20 cellular contexts compared by ENCODE assay signal in genomic region chr2:190726255-190726654, GRCh38.
DNase-seq lines count a peak whose midpoint lies in the region; ATAC-seq and TF ChIP-seq lines count a peak whose summit lies in the region.
"Had no signal": no experiment of that assay in that cellular context is flagged by ENCODE, and none has a peak within 500 bp of the region (broad histone marks: within the 10 kb centered on the region; RNA-seq: fewer than 3 reads in every experiment).

No MANE protein-coding gene starts in this region.

- TF ChIP-seq RAD21 in HCT116 (IDR thresholded peaks at IDR 0.05; ENCODE audit: low read depth): no peak

- H3K9me3 ChIP-seq in HCT116 (ENCODE audit: control insufficient read depth in 1 of 2, insufficient read depth in 1 of 2, low read depth in 1 of 2, low read length in 2 of 2) (no peaks in the 10 kb centered on the region), fibroblast of lung (ENCODE audit: control insufficient read depth, insufficient read depth, low read depth, low read length) (no peaks in the 10 kb centered on the region)
- H3K9me3 ChIP-seq: BLaER1 treated with 17β-estradiol and CSF1 and Interleukin-3, amounts not matched to agents 10 nM and 100 nM had no signal

- TF ChIP-seq POLR2A in HCT116 (IDR thresholded peaks at IDR 0.05; ENCODE audit: borderline replicate concordance, extremely low read depth, insufficient read depth, insufficient read length): no peak

- H3K36me3 ChIP-seq in HCT116 (ENCODE audit: control insufficient read depth in 1 of 2, insufficient read depth in 2 of 2, low read length in 2 of 2) (no peaks in the 10 kb centered on the region), fibroblast of lung (ENCODE audit: control insufficient read depth, insufficient read depth, low read length) (no peaks in the 10 kb centered on the region)
- H3K36me3 ChIP-seq: BLaER1 treated with 17β-estradiol and CSF1 and Interleukin-3, amounts not matched to agents 10 nM and 100 nM had no signal

- no peak overlapping the region for H3K27ac ChIP-seq in HCT116 (ENCODE audit: low read depth, low read length)
- H3K27ac ChIP-seq in fibroblast of lung (ENCODE audit: insufficient read depth, low read length): no peak overlapping the region
- H3K27ac ChIP-seq: BLaER1 treated with 17β-estradiol and CSF1 and Interleukin-3, amounts not matched to agents 10 nM and 100 nM had no signal

- no peaks in the 10 kb centered on the region for H3K36me3 Mint-ChIP-seq in activated CD4-positive, alpha-beta memory T cell treated with anti-CD3 and anti-CD28 coated beads, Interleukin-2, amount 10 ng/mL, durations not matched to agents 7 days and 5 days (ENCODE audit: low read depth)
- H3K36me3 Mint-ChIP-seq: CD8-positive, alpha-beta T cell had no signal

- H3K27me3 Mint-ChIP-seq in activated CD4-positive, alpha-beta memory T cell treated with anti-CD3 and anti-CD28 coated beads, Interleukin-2, amount 10 ng/mL, durations not matched to agents 7 days and 5 days: no peaks in the 10 kb centered on the region

- no peak overlapping the region for H3K27ac Mint-ChIP-seq in activated CD4-positive, alpha-beta memory T cell treated with anti-CD3 and anti-CD28 coated beads, Interleukin-2, amount 10 ng/mL, durations not matched to agents 7 days and 5 days
- H3K27ac Mint-ChIP-seq: B cell; CD8-positive, alpha-beta T cell had no signal

- POLR2A ChIA-PET in HCT116 (lab: Charles Lee): no interaction called here
- POLR2A ChIA-PET in activated CD4-positive, alpha-beta memory T cell treated with anti-CD3 and anti-CD28 coated beads, Interleukin-2, amount 10 ng/mL, durations not matched to agents 7 days and 5 days (lab: Charles Lee): no interaction called here

- H3K9ac ChIP-seq in HCT116 (ENCODE audit: low read length): no peak overlapping the region
- no peak overlapping the region for H3K9ac ChIP-seq in fibroblast of lung (ENCODE audit: insufficient read depth, low read length)
- H3K9ac ChIP-seq: BLaER1 treated with 17β-estradiol and CSF1 and Interleukin-3, amounts not matched to agents 10 nM and 100 nM had no signal

- H3K4me3 ChIP-seq in HCT116 (replicated peaks in 1 of 2; ENCODE audit: low read depth in 1 of 2, low read length in 2 of 2) (no peak overlapping the region), fibroblast of lung (replicated peaks in 1 of 4; ENCODE audit: control extremely low read depth in 1 of 4, insufficient read depth in 1 of 4, low read depth in 3 of 4, low read length in 4 of 4) (no peak overlapping the region)
- H3K4me3 ChIP-seq: BLaER1 treated with 17β-estradiol and CSF1 and Interleukin-3, amounts not matched to agents 10 nM and 100 nM had no signal

- H3K4me1 ChIP-seq in HCT116 (ENCODE audit: control insufficient read depth in 1 of 2, insufficient read depth in 2 of 2, low read length in 2 of 2) (peaks cover 0 to 11% of the 10 kb centered on the region in 2 experiments; a peak in 2 of 4 replicates), fibroblast of lung (ENCODE audit: control insufficient read depth, extremely low read depth, insufficient read depth, low read length) (no peaks in the 10 kb centered on the region)
- H3K4me1 ChIP-seq: BLaER1 treated with 17β-estradiol and CSF1 and Interleukin-3, amounts not matched to agents 10 nM and 100 nM had no signal

- ATAC-seq in HCT116 (no peak), esophagus mucosa (no peak)
- ATAC-seq: CD8-positive, alpha-beta T cell; HepG2 had no signal

- no peak overlapping the region for H3K4me2 ChIP-seq in HCT116 (ENCODE audit: low read length)
- no peak overlapping the region for H3K4me2 ChIP-seq in fibroblast of lung (ENCODE audit: extremely low read depth, insufficient read depth, low read length)
- H3K4me2 ChIP-seq: BLaER1 treated with 17β-estradiol and CSF1 and Interleukin-3, amounts not matched to agents 10 nM and 100 nM had no signal

- H4K20me1 ChIP-seq in HCT116 (ENCODE audit: insufficient read depth): no peaks in the 10 kb centered on the region
- no peaks in the 10 kb centered on the region for H4K20me1 ChIP-seq in fibroblast of lung (ENCODE audit: control insufficient read depth, extremely low read depth, insufficient read depth, low read length)
- H4K20me1 ChIP-seq: BLaER1 treated with 17β-estradiol and CSF1 and Interleukin-3, amounts not matched to agents 10 nM and 100 nM had no signal

- DNase-seq in HCT116 (ENCODE audit: low read depth, low spot score) (no peak), amniotic epithelial cell (ENCODE audit: low read depth) (peak; percentile 56), fibroblast of lung (ENCODE audit: low read depth in 2 of 2) (peak; percentile 21 to 34), renal cortical epithelial cell (ENCODE audit: low read depth) (peak; percentile 41), NCI-H128 (lab: John Stamatoyannopoulos, UW; ENCODE audit: unreplicated experiment) (no peak), NCI-H82 treated with DMSO at 0.1 percent for 48 hours (lab: John Stamatoyannopoulos, UW; ENCODE audit: unreplicated experiment) (no peak)
- DNase-seq in activated CD4-positive, alpha-beta memory T cell treated with anti-CD3 and anti-CD28 coated beads, Interleukin-2, amount 10 ng/mL, durations not matched to agents 7 days and 5 days: no peak
- DNase-seq: 8988T; CD8-positive, alpha-beta T cell; COR-L47; DMS 273 treated with DMSO at 0.1 percent for 48 hours; DMS53; DND-41; EL; GOT3; H7 had no signal

- H3K79me2 ChIP-seq in HCT116 (ENCODE audit: insufficient read depth, low read length) (no peaks in the 10 kb centered on the region), fibroblast of lung (ENCODE audit: control insufficient read depth, insufficient read depth, low read length) (no peaks in the 10 kb centered on the region)

- H3K4me3 Mint-ChIP-seq in activated CD4-positive, alpha-beta memory T cell treated with anti-CD3 and anti-CD28 coated beads, Interleukin-2, amount 10 ng/mL, durations not matched to agents 7 days and 5 days: no peak overlapping the region
- H3K4me3 Mint-ChIP-seq: B cell; CD8-positive, alpha-beta T cell had no signal

- RAD21 ChIA-PET in HCT116 (lab: Charles Lee; ENCODE audit: low non-redundant PET in 1 of 2, low total read pairs in 2 of 2, uncharacterized antibody in 2 of 2, unreplicated experiment in 2 of 2): no interaction called here

- peak overlapping the region; percentile 49 for H2AFZ ChIP-seq in HCT116 (ENCODE audit: low read depth, low read length, poor library complexity, severe bottlenecking)
- no peak overlapping the region for H2AFZ ChIP-seq in fibroblast of lung (ENCODE audit: low read length)

- intact Hi-C loops in HCT116 (cut with micrococcal nuclease): no loop called here

- H3K9me3 Mint-ChIP-seq in activated CD4-positive, alpha-beta memory T cell treated with anti-CD3 and anti-CD28 coated beads, Interleukin-2, amount 10 ng/mL, durations not matched to agents 7 days and 5 days: no peaks in the 10 kb centered on the region
- H3K9me3 Mint-ChIP-seq: CD8-positive, alpha-beta T cell had no signal

- no peaks in the 10 kb centered on the region for H3K27me3 ChIP-seq in HCT116 (ENCODE audit: insufficient read depth, low read length)
- no peaks in the 10 kb centered on the region for H3K27me3 ChIP-seq in fibroblast of lung (ENCODE audit: control insufficient read depth, insufficient read depth, low read length)
- H3K27me3 ChIP-seq: BLaER1 treated with 17β-estradiol and CSF1 and Interleukin-3, amounts not matched to agents 10 nM and 100 nM had no signal

- no TSS peak for BruUV-seq in HCT116 (replicated peaks; lab: Mats Ljungman, UMichigan)

- no peaks in the 10 kb centered on the region for H3K9me2 ChIP-seq in HCT116 (ENCODE audit: insufficient read depth)

- H3K4me1 Mint-ChIP-seq in activated CD4-positive, alpha-beta memory T cell treated with anti-CD3 and anti-CD28 coated beads, Interleukin-2, amount 10 ng/mL, durations not matched to agents 7 days and 5 days: peaks cover 20% of the 10 kb centered on the region

- TF ChIP-seq CTCF in HCT116 (IDR thresholded peaks at IDR 0.05 in 2 of 3, conservative IDR thresholded peaks at IDR 0.05 in 1 of 3; ENCODE audit: borderline replicate concordance in 1 of 3, insufficient read depth in 1 of 3, low read depth in 2 of 3, low read length in 2 of 3): no peak
- no peak for TF ChIP-seq CTCF in fibroblast of lung (conservative IDR thresholded peaks at IDR 0.05 in 1 of 2, IDR thresholded peaks at IDR 0.05 in 1 of 2; ENCODE audit: low read depth in 1 of 2, low read length in 2 of 2)

- CTCF ChIA-PET in HCT116 (lab: Charles Lee): no interaction called here
- CTCF ChIA-PET in activated CD4-positive, alpha-beta memory T cell treated with anti-CD3 and anti-CD28 coated beads, Interleukin-2, amount 10 ng/mL, durations not matched to agents 7 days and 5 days (lab: Charles Lee): no interaction called here

TF ChIP-seq in HCT116, 20 proteins besides CTCF, POLR2A, EP300 and RAD21 (continues in another document):
- TF ChIP-seq ZFX (IDR thresholded peaks at IDR 0.05) (no peak), YY1 (IDR thresholded peaks at IDR 0.05; ENCODE audit: extremely low read depth, insufficient replicate concordance, low read depth, low read length) (no peak), REST (IDR thresholded peaks at IDR 0.05; ENCODE audit: low read depth) (no peak), FOSL1 (IDR thresholded peaks at IDR 0.05; ENCODE audit: low read depth) (no peak), MAX (IDR thresholded peaks at IDR 0.05) (no peak)

Comparison
In these comparisons a context has a peak if more than half of its experiments do, and no peak if none do; other contexts are left out.
1. DNase-seq: peak in amniotic epithelial cell (single experiment), fibroblast of lung (2 of 2) and renal cortical epithelial cell (single experiment); none in HCT116 (single experiment), NCI-H128 (single experiment), NCI-H82 treated with DMSO at 0.1 percent for 48 hours (single experiment) and activated CD4-positive, alpha-beta memory T cell treated with anti-CD3 and anti-CD28 coated beads, Interleukin-2, amount 10 ng/mL, durations not matched to agents 7 days and 5 days (single experiment).